ENCODE assay signal across 8 cellular contexts in genomic region chr20:34825530-34826362, GRCh38. TPM values are rescaled to one million over a fixed set of nuclear protein-coding genes. Genes with fewer than 3 reads are reported as not detected.
DNase-seq lines count a peak whose midpoint lies in the region; ATAC-seq and TF ChIP-seq lines count a peak whose summit lies in the region.

TSS of gene NCOA6 (minus strand) at chr20:34825651. CDS start at chr20:34782355, 43,296 bp downstream.

- H3K4me3 ChIP-seq in urinary bladder (ENCODE audit: low read depth, low read length): peak within 1 kb of the TSS; percentile 97

- no peaks in the 10 kb centered on the region for H3K4me1 ChIP-seq in urinary bladder (ENCODE audit: insufficient read depth)

- intact Hi-C loops in left ventricle myocardium superior (cut with micrococcal nuclease): no loop called here

- 8% methylated on average over 52 of the region's 52 CpGs for WGBS in urinary bladder

- peak; percentile 64 for DNase-seq in NCI-H146 treated with DMSO at 0.1 percent for 48 hours (lab: John Stamatoyannopoulos, UW; ENCODE audit: unreplicated experiment)
- DNase-seq in T-helper 2 cell: peak; percentile 60 to 87 (median 82)
- peak in 55 of 56 donors; percentile 21 to 91 (median 78) for DNase-seq in amygdala (lab: John Stamatoyannopoulos, UW)
- peak; percentile 93 for DNase-seq in left ventricle myocardium superior
- peak; percentile 30 for DNase-seq in pulmonary artery endothelial cell (ENCODE audit: low read depth, low spot score)

- no peaks in the 10 kb centered on the region for H3K36me3 ChIP-seq in urinary bladder (ENCODE audit: insufficient read depth)

- ATAC-seq in HG02763 (IDR thresholded peaks at IDR 0.05; ENCODE audit: unreplicated experiment) (peak; percentile 48), left ventricle myocardium superior (peak; percentile 85)

- TF ChIP-seq POLR2A in GM10847 (IDR thresholded peaks at IDR 0.05; ENCODE audit: extremely low read depth, insufficient read length): peak; percentile 34

- peak within 1 kb of the TSS; percentile 85 for H3K27ac ChIP-seq in urinary bladder (ENCODE audit: low read depth)

RNA-seq across cellular contexts. Expression of gene NCOA6, which starts in this region (rescaled TPM):
- total RNA-seq in left ventricle myocardium superior: 17.1 TPM
- 5.0 and 5.3 TPM in 2 replicates for total RNA-seq in pulmonary artery endothelial cell
- total RNA-seq in urinary bladder: 19.1 TPM
- 18.8 TPM for polyA plus RNA-seq in urinary bladder

Comparison
In these comparisons a context has a peak if more than half of its experiments do, and no peak if none do; other contexts are left out.
1. Peak in every context shown above with its lines: DNase-seq, ATAC-seq, H3K4me3 ChIP-seq and H3K27ac ChIP-seq.
2. DNase-seq: peak in every context shown above with its lines; median percentile 93 in left ventricle myocardium superior; 82 in T-helper 2 cell; 78 in amygdala; 64 in NCI-H146 treated with DMSO at 0.1 percent for 48 hours; 30 in pulmonary artery endothelial cell.